ENCODE assay signal across 8 cellular contexts in the genomic region with DNA sequence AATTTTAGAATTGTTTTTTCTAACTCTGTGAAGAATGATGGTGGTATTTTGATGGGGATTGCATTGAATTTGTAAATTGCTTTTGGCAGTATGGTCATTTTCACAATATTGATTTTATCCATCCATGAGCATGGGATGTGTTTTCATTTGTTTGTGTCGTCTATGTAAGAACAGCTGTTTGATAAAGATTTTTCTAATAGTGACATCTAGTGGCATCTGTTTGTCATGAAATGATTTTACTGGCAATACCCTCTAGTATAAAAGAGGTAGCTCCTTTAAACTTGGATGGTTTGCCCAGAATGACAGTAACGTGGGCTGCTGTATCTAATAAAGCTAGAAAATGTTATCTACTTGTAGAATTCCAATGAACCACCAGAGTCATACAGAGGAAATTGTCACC. TPM values are rescaled to one million over a fixed set of nuclear protein-coding genes. Genes with fewer than 3 reads are reported as not detected.
DNase-seq lines count a peak whose midpoint lies in the region; ATAC-seq and TF ChIP-seq lines count a peak whose summit lies in the region.
"Not testable (repeated sequence)": the region's sequence is repeated elsewhere in the genome, so short reads cannot be mapped to it uniquely, and the experiment has no call there.

No MANE protein-coding gene starts in this region.

- H3K4me1 Mint-ChIP-seq in natural killer cell: peaks cover 6 to 10% of the 10 kb centered on the region in 2 donors

- peak; percentile 56; the same call in 1 of the 2 replicates for ATAC-seq in IMR-90 (ENCODE audit: low read depth)
- ATAC-seq in foreskin keratinocyte: peak; percentile 25
- ATAC-seq in natural killer cell: peak in 1 of 3 donors; percentile 65

- H3K14ac ChIP-seq in IMR-90 (replicated peaks; ENCODE audit: low read depth, low read length): not testable (repeated sequence)

- H3K9me1 ChIP-seq in IMR-90 (ENCODE audit: insufficient read depth, low read length): not testable (repeated sequence)

- not testable (repeated sequence) for H3K4me3 ChIP-seq in IMR-90 (ENCODE audit: insufficient read depth, low read depth, low read length)

- dilution Hi-C loops in IMR-90 (cut with HindIII; ENCODE audit: low sequenced_read_pairs, unreplicated experiment): not testable (repeated sequence)

- WGBS in IMR-90 (ENCODE audit: extremely low coverage in 2 of 2, insufficient read length in 1 of 2), 2 experiments: no CpG with 5 or more reads among the region's 2 CpGs

- not testable (repeated sequence) for H4K8ac ChIP-seq in IMR-90 (ENCODE audit: low read depth in 2 of 2, low read length in 2 of 2)

- peaks cover 38 to 65% of the 10 kb centered on the region in 2 donors for H3K27me3 Mint-ChIP-seq in natural killer cell (ENCODE audit: low read depth in 2 of 2)

- TF ChIP-seq RAD21 in IMR-90 (IDR thresholded peaks at IDR 0.05; ENCODE audit: low read length): not testable (repeated sequence)

- not testable (repeated sequence) for H3K4ac ChIP-seq in IMR-90 (ENCODE audit: low read depth, low read length)

- TF ChIP-seq CTCF in AG09319 (IDR thresholded peaks at IDR 0.05; ENCODE audit: low read depth, low read length) (peak; percentile 15), IMR-90 (conservative IDR thresholded peaks at IDR 0.05; ENCODE audit: low read depth, low read length) (peak; percentile 28; the same call in 1 of the 2 replicates), foreskin keratinocyte (conservative IDR thresholded peaks at IDR 0.05) (peak; percentile 56), natural killer cell (IDR thresholded peaks at IDR 0.05) (peak; percentile 58)

- H3K27me3 ChIP-seq in IMR-90 (ENCODE audit: control insufficient read depth, insufficient read depth, low read length); foreskin keratinocyte: not testable (repeated sequence)

- not testable (repeated sequence) for H3K4me2 ChIP-seq in IMR-90 (ENCODE audit: low read depth, low read length)

- in situ Hi-C loops in IMR-90 (cut with MboI; ENCODE audit: low sequenced_read_pairs): not testable (repeated sequence)

- H2AK9ac ChIP-seq in IMR-90 (replicated peaks; ENCODE audit: low read depth, low read length, poor library complexity): not testable (repeated sequence)

- CTCF ChIA-PET in IMR-90 (lab: Yijun Ruan, JAX): interaction anchor here (0.6 to 1.1 kb wide), 3 partner anchors 16 to 1035 kb away, joined by 3 read pairs; no protein-coding TSS in a partner anchor

- H2BK15ac ChIP-seq in IMR-90 (ENCODE audit: low read depth, low read length): not testable (repeated sequence)

- H4K20me1 ChIP-seq in IMR-90 (ENCODE audit: insufficient read depth, low read length): not testable (repeated sequence)

- not testable (repeated sequence) for H3K27ac Mint-ChIP-seq in natural killer cell

- H2AK5ac ChIP-seq in IMR-90 (ENCODE audit: low read depth, low read length): not testable (repeated sequence)

- H3K9me3 ChIP-seq in IMR-90 (ENCODE audit: control insufficient read depth, insufficient read depth, low read length): not testable (repeated sequence)

- H4K91ac ChIP-seq in IMR-90 (ENCODE audit: insufficient read depth, low read depth, low read length): not testable (repeated sequence)

- H3K23ac ChIP-seq in IMR-90 (ENCODE audit: low read depth, low read length): not testable (repeated sequence)

- not testable (repeated sequence) for H2AFZ ChIP-seq in IMR-90 (replicated peaks; ENCODE audit: low read length, poor library complexity)

- H2BK5ac ChIP-seq in IMR-90 (ENCODE audit: low read depth, low read length, poor library complexity, severe bottlenecking): not testable (repeated sequence)

- TF ChIP-seq POLR2A in IMR-90 (IDR thresholded peaks at IDR 0.05; ENCODE audit: low read depth, low read length): not testable (repeated sequence)

- H3K4me1 ChIP-seq in IMR-90 (ENCODE audit: control insufficient read depth, insufficient read depth, low read length); foreskin keratinocyte: not testable (repeated sequence)

- not testable (repeated sequence) for H3K36me3 Mint-ChIP-seq in natural killer cell

- BruUV-seq in IMR-90 (replicated peaks; lab: Mats Ljungman, UMichigan): not testable (repeated sequence)

- not testable (repeated sequence) for H2BK120ac ChIP-seq in IMR-90 (ENCODE audit: low read depth, low read length)

- DNase-seq in AG09319 (ENCODE audit: extremely low read depth, low read depth); natural killer cell: not testable (repeated sequence)
- DNase-seq in GM04503 (ENCODE audit: low read depth) (peak; percentile 5), IMR-90 (peak; percentile 15), NCI-H2171 (lab: John Stamatoyannopoulos, UW) (peak; percentile 2), RPMI7951 (ENCODE audit: low read depth) (peak; percentile 26), astrocyte of the hippocampus (ENCODE audit: low read depth, low spot score) (peak; percentile 5), foreskin keratinocyte (peak in 1 of 2 donors; percentile 10)

- H3K79me1 ChIP-seq in IMR-90 (ENCODE audit: low read depth in 1 of 2, low read length in 2 of 2): not testable (repeated sequence)

- H3K18ac ChIP-seq in IMR-90 (ENCODE audit: low read depth, low read length): not testable (repeated sequence)

- intact Hi-C loops in IMR-90 (cut with micrococcal nuclease) (loop anchor here (2.0 kb wide), 1 partner anchor 146 kb away; no protein-coding TSS in a partner anchor), natural killer cell (cut with micrococcal nuclease) (loop anchor here (5.0 kb wide), 1 partner anchor 210 kb away; no protein-coding TSS in a partner anchor)

- not testable (repeated sequence) for H3K9me3 Mint-ChIP-seq in natural killer cell

- H3K56ac ChIP-seq in IMR-90 (ENCODE audit: extremely low read depth, insufficient read depth, low read length): not testable (repeated sequence)

- H4K5ac ChIP-seq in IMR-90 (ENCODE audit: low read depth, low read length): not testable (repeated sequence)

- POLR2A ChIA-PET in IMR-90 (lab: Charles Lee; ENCODE audit: unreplicated experiment): not testable (repeated sequence)

- H3K4me3 Mint-ChIP-seq in natural killer cell: not testable (repeated sequence)

- not testable (repeated sequence) for H2BK20ac ChIP-seq in IMR-90 (ENCODE audit: low read depth, low read length)

- H3K9ac ChIP-seq in IMR-90 (ENCODE audit: low read depth, low read length): not testable (repeated sequence)

- H3K27ac ChIP-seq in IMR-90 (ENCODE audit: insufficient read depth, low read length); foreskin keratinocyte: not testable (repeated sequence)

- H3K36me3 ChIP-seq in IMR-90 (ENCODE audit: control insufficient read depth, insufficient read depth, low read length): not testable (repeated sequence)

RNA-seq across cellular contexts. Expression of a gene that starts 28.6 kb away (rescaled TPM):
- 6.8 and 13.1 TPM in 2 replicates for total RNA-seq in IMR-90 (2012; rRNA removed)
- 5.4 and 6.4 TPM in 2 replicates for polyA plus RNA-seq in IMR-90 (2012; rRNA removed)
- polyA plus RNA-seq in IMR-90 (2012; cell fraction: cytosol; rRNA removed): 0.81 and 1.4 TPM in 2 replicates
- 0.71 and 3.3 TPM in 2 replicates for polyA plus RNA-seq in IMR-90 (2012; cell fraction: nucleus; rRNA removed; ENCODE audit: low replicate concordance)
- total RNA-seq in RPMI7951 (2014; rRNA removed; shearing (Covaris generic)): 32.3 and 44.7 TPM in 2 replicates
- 15.4 and 16.3 TPM in 2 replicates for total RNA-seq in foreskin keratinocyte
- 7.0 and 8.4 TPM in 2 replicates for polyA plus RNA-seq in foreskin keratinocyte
- total RNA-seq in natural killer cell: 10 to 100 TPM in 2 of 3 donors, 1 to 10 TPM in 1; 8.9 to 12.5 (median 10.4) TPM
